Comparison of ENCODE assay signal across 1 cellular context in genomic region chr1:31413405-31414005, GRCh38.
TF ChIP-seq lines count a peak whose summit lies in the region.

No MANE protein-coding gene starts in this region.

TF ChIP-seq in HEK293, 187 proteins besides CTCF, POLR2A, EP300 and RAD21 (continued from another document):
- peak; percentile 32; the same call in 1 of the 2 replicates for TF ChIP-seq ZNF692 (tag by site-specific recombination; IDR thresholded peaks at IDR 0.05)
- peak; percentile 100 for TF ChIP-seq ZNF335 (tag by site-specific recombination; conservative IDR thresholded peaks at IDR 0.05)
- TF ChIP-seq ZNF777 (tag by site-specific recombination; IDR thresholded peaks at IDR 0.05; ENCODE audit: borderline replicate concordance), result peak; percentile 86
- TF ChIP-seq ZNF19 (tag by site-specific recombination; IDR thresholded peaks at IDR 0.05; ENCODE audit: low read depth), result no peak
- peak; percentile 72 for TF ChIP-seq KLF1 (tag by site-specific recombination; IDR thresholded peaks at IDR 0.05)
- no peak for TF ChIP-seq ZNF521 (tag by site-specific recombination; IDR thresholded peaks at IDR 0.05)
- peak; percentile 44; the same call in 1 of the 2 replicates for TF ChIP-seq KLF8 (tag by site-specific recombination; IDR thresholded peaks at IDR 0.05)
- peak; percentile 50; the same call in 1 of the 2 replicates for TF ChIP-seq GLIS2 (tag by site-specific recombination; IDR thresholded peaks at IDR 0.05)
- peak; percentile 95 for TF ChIP-seq ZBTB8A (tag by site-specific recombination; IDR thresholded peaks at IDR 0.05)
- peak; percentile 77 for TF ChIP-seq ZBTB26 (tag by site-specific recombination; optimal IDR thresholded peaks at IDR 0.05)
- TF ChIP-seq ZNF561 (tag by site-specific recombination; IDR thresholded peaks at IDR 0.05; ENCODE audit: borderline replicate concordance), result peak; percentile 66; the same call in 1 of the 2 replicates
- TF ChIP-seq ZBTB20 (tag by site-specific recombination; IDR thresholded peaks at IDR 0.05), result peak; percentile 94
- TF ChIP-seq GLIS1 (tag by site-specific recombination; IDR thresholded peaks at IDR 0.05), result peak; percentile 64
- TF ChIP-seq PATZ1 (tag by site-specific recombination; IDR thresholded peaks at IDR 0.05), result peak; percentile 74; the same call in 1 of the 2 replicates
- TF ChIP-seq KLF9 (tag by site-specific recombination; IDR thresholded peaks at IDR 0.05; ENCODE audit: low read depth), result 0 out of 2 replicates have a peak, but pooled peaks have one; percentile 18
- TF ChIP-seq ZNF600 (tag by site-specific recombination; IDR thresholded peaks at IDR 0.05), result peak; percentile 38; the same call in 1 of the 2 replicates
- peak; percentile 23; the same call in 1 of the 2 replicates for TF ChIP-seq ZSCAN30 (tag by site-specific recombination; IDR thresholded peaks at IDR 0.05)
- peak; percentile 83 for TF ChIP-seq ZBTB17 (tag by site-specific recombination; IDR thresholded peaks at IDR 0.05)
- TF ChIP-seq, protein P1, sequence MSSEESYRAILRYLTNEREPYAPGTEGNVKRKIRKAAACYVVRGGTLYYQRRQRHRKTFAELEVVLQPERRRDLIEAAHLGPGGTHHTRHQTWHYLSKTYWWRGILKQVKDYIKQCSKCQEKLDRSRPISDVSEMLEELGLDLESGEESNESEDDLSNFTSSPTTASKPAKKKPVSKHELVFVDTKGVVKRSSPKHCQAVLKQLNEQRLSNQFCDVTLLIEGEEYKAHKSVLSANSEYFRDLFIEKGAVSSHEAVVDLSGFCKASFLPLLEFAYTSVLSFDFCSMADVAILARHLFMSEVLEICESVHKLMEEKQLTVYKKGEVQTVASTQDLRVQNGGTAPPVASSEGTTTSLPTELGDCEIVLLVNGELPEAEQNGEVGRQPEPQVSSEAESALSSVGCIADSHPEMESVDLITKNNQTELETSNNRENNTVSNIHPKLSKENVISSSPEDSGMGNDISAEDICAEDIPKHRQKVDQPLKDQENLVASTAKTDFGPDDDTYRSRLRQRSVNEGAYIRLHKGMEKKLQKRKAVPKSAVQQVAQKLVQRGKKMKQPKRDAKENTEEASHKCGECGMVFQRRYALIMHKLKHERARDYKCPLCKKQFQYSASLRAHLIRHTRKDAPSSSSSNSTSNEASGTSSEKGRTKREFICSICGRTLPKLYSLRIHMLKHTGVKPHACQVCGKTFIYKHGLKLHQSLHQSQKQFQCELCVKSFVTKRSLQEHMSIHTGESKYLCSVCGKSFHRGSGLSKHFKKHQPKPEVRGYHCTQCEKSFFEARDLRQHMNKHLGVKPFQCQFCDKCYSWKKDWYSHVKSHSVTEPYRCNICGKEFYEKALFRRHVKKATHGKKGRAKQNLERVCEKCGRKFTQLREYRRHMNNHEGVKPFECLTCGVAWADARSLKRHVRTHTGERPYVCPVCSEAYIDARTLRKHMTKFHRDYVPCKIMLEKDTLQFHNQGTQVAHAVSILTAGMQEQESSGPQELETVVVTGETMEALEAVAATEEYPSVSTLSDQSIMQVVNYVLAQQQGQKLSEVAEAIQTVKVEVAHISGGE (tag by site-specific recombination; conservative IDR thresholded peaks at IDR 0.05; ENCODE audit: low read depth), result peak; percentile 87
- TF ChIP-seq IKZF3 (tag by site-specific recombination; IDR thresholded peaks at IDR 0.05), result no peak
